ENCODE assay signal across 23 cellular contexts in genomic region chr10:22603581-22603980, GRCh38.
DNase-seq lines count a peak whose midpoint lies in the region; ATAC-seq lines count a peak whose summit lies in the region.
"Had no signal": no experiment of that assay in that cellular context is flagged by ENCODE, and none has a peak within 500 bp of the region (broad histone marks: within the 10 kb centered on the region; RNA-seq: fewer than 3 reads in every experiment).

No MANE protein-coding gene starts in this region.

- peaks cover 92% of the 10 kb centered on the region for H3K4me1 Mint-ChIP-seq in activated naive CD8-positive, alpha-beta T cell (ENCODE audit: low read depth)
- H3K4me1 Mint-ChIP-seq in activated naive CD8-positive, alpha-beta T cell treated with anti-CD3 and anti-CD28 coated beads, Interleukin-2, amount 50 U/mL, for 24 hours, result peaks cover 89% of the 10 kb centered on the region
- H3K4me1 Mint-ChIP-seq in activated T-helper 17 cell treated with anti-CD3 and anti-CD28 coated beads, Interleukin-2, amount 50 U/mL, for 72 hours, result peaks cover 59% of the 10 kb centered on the region
- peaks cover 92% of the 10 kb centered on the region for H3K4me1 Mint-ChIP-seq in stimulated activated memory B cell treated with anti-CD40 and anti-IgM and Interleukin-4, amounts not matched to agents 10 μg/mL and 1 μg/mL and 100 μg/mL, for 72 hours

- no peaks in the 10 kb centered on the region for H3K4me1 ChIP-seq in iPS-15b (ENCODE audit: control insufficient read depth, insufficient read depth, low read length)

- H3K9ac ChIP-seq in iPS-15b (ENCODE audit: low read depth, low read length), result peak overlapping the region; percentile 17
- H3K9ac ChIP-seq: BLaER1 had no signal

- no peaks in the 10 kb centered on the region for H3K9me3 ChIP-seq in iPS-15b (ENCODE audit: control insufficient read depth, insufficient read depth, low read length)
- H3K9me3 ChIP-seq: BLaER1, right atrium auricular region, upper lobe of right lung had no signal

- no peaks in the 10 kb centered on the region for H3K27me3 ChIP-seq in iPS-15b (ENCODE audit: control insufficient read depth, insufficient read depth, low read length)
- H3K27me3 ChIP-seq: BLaER1, right atrium auricular region, upper lobe of right lung had no signal

- no peak overlapping the region for H3K4me3 Mint-ChIP-seq in activated naive CD8-positive, alpha-beta T cell
- no peak overlapping the region for H3K4me3 Mint-ChIP-seq in activated naive CD8-positive, alpha-beta T cell treated with anti-CD3 and anti-CD28 coated beads, Interleukin-2, amount 50 U/mL, for 24 hours
- H3K4me3 Mint-ChIP-seq in activated T-helper 17 cell treated with anti-CD3 and anti-CD28 coated beads, Interleukin-2, amount 50 U/mL, for 72 hours, result peak overlapping the region; percentile 82
- H3K4me3 Mint-ChIP-seq in stimulated activated memory B cell treated with anti-CD40 and anti-IgM and Interleukin-4, amounts not matched to agents 10 μg/mL and 1 μg/mL and 100 μg/mL, for 72 hours, result no peak overlapping the region
- H3K4me3 Mint-ChIP-seq: HFFc6 had no signal

- H3K9me3 Mint-ChIP-seq in activated naive CD8-positive, alpha-beta T cell (ENCODE audit: low read depth), result no peaks in the 10 kb centered on the region
- H3K9me3 Mint-ChIP-seq in activated naive CD8-positive, alpha-beta T cell treated with anti-CD3 and anti-CD28 coated beads, Interleukin-2, amount 50 U/mL, for 24 hours, result no peaks in the 10 kb centered on the region
- H3K9me3 Mint-ChIP-seq in activated T-helper 17 cell treated with anti-CD3 and anti-CD28 coated beads, Interleukin-2, amount 50 U/mL, for 72 hours, result no peaks in the 10 kb centered on the region
- H3K9me3 Mint-ChIP-seq in stimulated activated memory B cell treated with anti-CD40 and anti-IgM and Interleukin-4, amounts not matched to agents 10 μg/mL and 1 μg/mL and 100 μg/mL, for 72 hours, result no peaks in the 10 kb centered on the region
- H3K9me3 Mint-ChIP-seq: activated naive CD4-positive, alpha-beta T cell treated with anti-CD3 and anti-CD28 coated beads, Interleukin-2, amount 50 U/mL, for 72 hours; HFFc6 had no signal

- no peaks in the 10 kb centered on the region for H3K36me3 ChIP-seq in iPS-15b (ENCODE audit: control insufficient read depth, insufficient read depth, low read length)

- H3K27me3 Mint-ChIP-seq in activated naive CD8-positive, alpha-beta T cell, result no peaks in the 10 kb centered on the region
- no peaks in the 10 kb centered on the region for H3K27me3 Mint-ChIP-seq in activated naive CD8-positive, alpha-beta T cell treated with anti-CD3 and anti-CD28 coated beads, Interleukin-2, amount 50 U/mL, for 24 hours
- no peaks in the 10 kb centered on the region for H3K27me3 Mint-ChIP-seq in activated T-helper 17 cell treated with anti-CD3 and anti-CD28 coated beads, Interleukin-2, amount 50 U/mL, for 72 hours
- H3K27me3 Mint-ChIP-seq in stimulated activated memory B cell treated with anti-CD40 and anti-IgM and Interleukin-4, amounts not matched to agents 10 μg/mL and 1 μg/mL and 100 μg/mL, for 72 hours, result no peaks in the 10 kb centered on the region

- no peak for ATAC-seq in activated naive CD8-positive, alpha-beta T cell treated with anti-CD3 and anti-CD28 coated beads, Interleukin-2, amount 50 U/mL, for 24 hours
- ATAC-seq in activated T-helper 17 cell treated with anti-CD3 and anti-CD28 coated beads, Interleukin-2, amount 50 U/mL, for 72 hours (replicated peaks), result no peak
- ATAC-seq in stimulated activated memory B cell treated with anti-CD40 and anti-IgM and Interleukin-4, amounts not matched to agents 10 μg/mL and 1 μg/mL and 100 μg/mL, for 72 hours, result no peak
- ATAC-seq: activated naive CD4-positive, alpha-beta T cell treated with anti-CD3 and anti-CD28 coated beads, Interleukin-2, amount 50 U/mL, for 72 hours; upper lobe of right lung had no signal

- no peak for DNase-seq in activated naive CD8-positive, alpha-beta T cell treated with anti-CD3 and anti-CD28 coated beads, Interleukin-2, amount 50 U/mL, for 24 hours
- DNase-seq in cerebellar cortex (ENCODE audit: low spot score), result no peak
- DNase-seq in NCI-H2227 (lab: John Stamatoyannopoulos, UW; ENCODE audit: unreplicated experiment), result no peak
- no peak for DNase-seq in OCI-M2 (lab: John Stamatoyannopoulos, UW; ENCODE audit: unreplicated experiment)
- DNase-seq: ACHN; central memory CD4-positive, alpha-beta T cell; GOT3; HFFc6; Karpas-422; NCI-H1436 treated with DMSO at 0.1 percent for 48 hours; NCI-H2107; NCI-H446 treated with DMSO at 0.1 percent for 48 hours; T-helper 2 cell; upper lobe of right lung had no signal

- peak overlapping the region; percentile 42 for H3K27ac Mint-ChIP-seq in activated naive CD8-positive, alpha-beta T cell
- no peak overlapping the region for H3K27ac Mint-ChIP-seq in activated naive CD8-positive, alpha-beta T cell treated with anti-CD3 and anti-CD28 coated beads, Interleukin-2, amount 50 U/mL, for 24 hours
- H3K27ac Mint-ChIP-seq in activated T-helper 17 cell treated with anti-CD3 and anti-CD28 coated beads, Interleukin-2, amount 50 U/mL, for 72 hours, result no peak overlapping the region
- peak overlapping the region; percentile 95 for H3K27ac Mint-ChIP-seq in stimulated activated memory B cell treated with anti-CD40 and anti-IgM and Interleukin-4, amounts not matched to agents 10 μg/mL and 1 μg/mL and 100 μg/mL, for 72 hours
- H3K27ac Mint-ChIP-seq: activated naive CD4-positive, alpha-beta T cell treated with anti-CD3 and anti-CD28 coated beads, Interleukin-2, amount 50 U/mL, for 72 hours; HFFc6 had no signal

- no peak overlapping the region for H3K4me3 ChIP-seq in iPS-15b (ENCODE audit: low read depth, low read length)
- H3K4me3 ChIP-seq: BLaER1, right atrium auricular region, SK-N-MC, smooth muscle cell, upper lobe of right lung had no signal

- H3K36me3 Mint-ChIP-seq in activated naive CD8-positive, alpha-beta T cell, result peaks cover 14% of the 10 kb centered on the region
- peaks cover 54% of the 10 kb centered on the region for H3K36me3 Mint-ChIP-seq in activated naive CD8-positive, alpha-beta T cell treated with anti-CD3 and anti-CD28 coated beads, Interleukin-2, amount 50 U/mL, for 24 hours (ENCODE audit: low read depth)
- peaks cover 73% of the 10 kb centered on the region for H3K36me3 Mint-ChIP-seq in activated T-helper 17 cell treated with anti-CD3 and anti-CD28 coated beads, Interleukin-2, amount 50 U/mL, for 72 hours (ENCODE audit: low read depth)
- peaks cover 42% of the 10 kb centered on the region for H3K36me3 Mint-ChIP-seq in stimulated activated memory B cell treated with anti-CD40 and anti-IgM and Interleukin-4, amounts not matched to agents 10 μg/mL and 1 μg/mL and 100 μg/mL, for 72 hours

Comparison
In these comparisons a context has a peak if more than half of its experiments do, and no peak if none do; other contexts are left out.
1. H3K27ac Mint-ChIP-seq: peak in activated naive CD8-positive, alpha-beta T cell (single experiment) and stimulated activated memory B cell treated with anti-CD40 and anti-IgM and Interleukin-4, amounts not matched to agents 10 μg/mL and 1 μg/mL and 100 μg/mL, for 72 hours (single experiment); none in activated naive CD8-positive, alpha-beta T cell treated with anti-CD3 and anti-CD28 coated beads, Interleukin-2, amount 50 U/mL, for 24 hours (single experiment) and activated T-helper 17 cell treated with anti-CD3 and anti-CD28 coated beads, Interleukin-2, amount 50 U/mL, for 72 hours (single experiment).